In genomic region chr20:63434599-63435378, GRCh38 we compare ENCODE assay signal across 8 cellular contexts. TPM values are rescaled to one million over a fixed set of nuclear protein-coding genes. Genes with fewer than 3 reads are reported as not detected.
DNase-seq lines count a peak whose midpoint lies in the region; ATAC-seq and TF ChIP-seq lines count a peak whose summit lies in the region.

No MANE protein-coding gene starts in this region.

- no peaks in the 10 kb centered on the region for H3K36me3 ChIP-seq in BE2C
- H3K36me3 ChIP-seq in endodermal cell (ENCODE audit: control insufficient read depth, insufficient read depth, low read length) = no peaks in the 10 kb centered on the region
- H3K36me3 ChIP-seq in mucosa of descending colon (ENCODE audit: low read depth) = no peaks in the 10 kb centered on the region

- no peak overlapping the region for H2BK15ac ChIP-seq in H9 (ENCODE audit: low read depth, low read length)

- no peak overlapping the region for H3K56ac ChIP-seq in H9 (ENCODE audit: insufficient read length, low read depth, low read length)

- H2BK5ac ChIP-seq in H9 (ENCODE audit: insufficient read length, low read length) = no peak overlapping the region

- H3K4me3 Mint-ChIP-seq in H9 (peak overlapping the region in 1 of 2 experiments; percentile 24; a peak in 1 of 5 replicates), endodermal cell (no peak overlapping the region)

- TF ChIP-seq CTCF in BE2C (IDR thresholded peaks at IDR 0.05; ENCODE audit: low read depth, low read length) (peak; percentile 91), H9 (conservative IDR thresholded peaks at IDR 0.05) (peak; percentile 97), endodermal cell (conservative IDR thresholded peaks at IDR 0.05) (peak; percentile 95), mucosa of descending colon (IDR thresholded peaks at IDR 0.05) (peak; percentile 59)

- H3K27me3 ChIP-seq in BE2C (no peaks in the 10 kb centered on the region), H9 (ENCODE audit: insufficient read depth, low read length) (no peaks in the 10 kb centered on the region), endodermal cell (ENCODE audit: control insufficient read depth, insufficient read depth, low read length, poor library complexity, severe bottlenecking) (no peaks in the 10 kb centered on the region)

- H3K9me3 Mint-ChIP-seq in H9 (no peaks in the 10 kb centered on the region; a peak in 1 of 5 replicates), endodermal cell (peaks cover 3% of the 10 kb centered on the region)

- no peak overlapping the region for H2BK12ac ChIP-seq in H9 (ENCODE audit: insufficient read length, low read depth, low read length)

- H4K91ac ChIP-seq in H9 (ENCODE audit: insufficient read length, low read depth, low read length) = peak overlapping the region; percentile 64

- H3K4me3 ChIP-seq in BE2C (ENCODE audit: low read depth, low read length) (no peak overlapping the region), endodermal cell (ENCODE audit: low read length) (no peak overlapping the region), mucosa of descending colon (no peak overlapping the region)

- no peak overlapping the region for H3T11ph ChIP-seq in H9 (ENCODE audit: low read length)

- H3K4me2 ChIP-seq in H9 (ENCODE audit: insufficient read depth, insufficient read length, low read length) = no peak overlapping the region

- H4K8ac ChIP-seq in H9 (replicated peaks; ENCODE audit: insufficient read length, low read depth, low read length) = no peak overlapping the region

- ATAC-seq in mucosa of descending colon (peak; percentile 74), HG03571 (IDR thresholded peaks at IDR 0.05; ENCODE audit: unreplicated experiment) (no peak)

- H2AFZ ChIP-seq in H9 (ENCODE audit: low read length) = no peak overlapping the region

- no peaks in the 10 kb centered on the region for H4K20me1 ChIP-seq in H9 (ENCODE audit: control insufficient read depth, insufficient read depth, insufficient read length)

- H3K27me3 Mint-ChIP-seq in H9 (ENCODE audit: low read depth) (no peaks in the 10 kb centered on the region), endodermal cell (ENCODE audit: insufficient read depth) (no peaks in the 10 kb centered on the region)

- peak overlapping the region; percentile 77 for H3K18ac ChIP-seq in H9 (ENCODE audit: insufficient read length, low read depth, low read length)

- H3K9me3 ChIP-seq in BE2C = no peaks in the 10 kb centered on the region
- no peaks in the 10 kb centered on the region for H3K9me3 ChIP-seq in H9 (ENCODE audit: control insufficient read depth, low read depth, low read length)
- no peaks in the 10 kb centered on the region for H3K9me3 ChIP-seq in endodermal cell (ENCODE audit: control insufficient read depth, low read length)
- H3K9me3 ChIP-seq in mucosa of descending colon = no peaks in the 10 kb centered on the region

- H3K9ac ChIP-seq in H9 (ENCODE audit: extremely low read depth, insufficient read length, low read length) (no peak overlapping the region), endodermal cell (ENCODE audit: extremely low read depth, low read length, poor library complexity, severe bottlenecking) (no peak overlapping the region)

- H3K27ac Mint-ChIP-seq in H9 (peak overlapping the region; percentile 81 to 97 (median 95); a peak in 6 of 7 replicates), endodermal cell (peak overlapping the region; percentile 68)

- no peaks in the 10 kb centered on the region for H3K4me1 ChIP-seq in BE2C
- no peaks in the 10 kb centered on the region; the same call in 1 of the 2 replicates for H3K4me1 ChIP-seq in H9 (ENCODE audit: insufficient read depth, low read length)
- no peaks in the 10 kb centered on the region for H3K4me1 ChIP-seq in endodermal cell (ENCODE audit: control insufficient read depth, insufficient read depth, low read length)
- H3K4me1 ChIP-seq in mucosa of descending colon (ENCODE audit: low read depth) = no peaks in the 10 kb centered on the region

- H3K36me3 Mint-ChIP-seq in H9 (ENCODE audit: insufficient read depth in 1 of 3, low read depth in 3 of 3) (peaks cover 3 to 19% (median 17%) of the 10 kb centered on the region in 3 experiments), endodermal cell (ENCODE audit: low read depth) (peaks cover 6% of the 10 kb centered on the region)

- H3K23me2 ChIP-seq in H9 (ENCODE audit: insufficient read length, low read depth, low read length, poor library complexity, severe bottlenecking) = no peaks in the 10 kb centered on the region

- H3K4ac ChIP-seq in H9 (ENCODE audit: low read depth, low read length) = no peak overlapping the region; the same call in 1 of the 2 replicates

- H3K14ac ChIP-seq in H9 (ENCODE audit: insufficient read depth, low read length) = 0 out of 2 replicates have a peak overlapping the region, but pooled peaks have one; percentile 1

- H3K4me1 Mint-ChIP-seq in H9 (peaks cover 16 to 28% of the 10 kb centered on the region in 2 experiments), endodermal cell (no peaks in the 10 kb centered on the region)

- no CpG with 5 or more reads among the region's 33 CpGs for WGBS in H9 (ENCODE audit: extremely low coverage, insufficient read length, low lambda C conversion rate)
- WGBS in endodermal cell (ENCODE audit: insufficient coverage in 1 of 2, insufficient read length in 1 of 2), 2 experiments = 65 to 72% methylated on average over 30 to 33 of the region's 33 CpGs

- intact Hi-C loops in mucosa of descending colon (cut with DNase I, micrococcal nuclease) = no loop called here

- no peak overlapping the region for H4K5ac ChIP-seq in H9 (ENCODE audit: insufficient read length, low read depth, low read length)

- peak; percentile 76 for DNase-seq in BE2C
- DNase-seq in H9 = peak; percentile 94
- DNase-seq in NOMO-1 treated with DMSO at 0.1 percent for 48 hours (lab: John Stamatoyannopoulos, UW; ENCODE audit: unreplicated experiment) = peak; percentile 74
- DNase-seq in activated CD8-positive, alpha-beta memory T cell treated with anti-CD3 and anti-CD28 coated beads for 4 hours (ENCODE audit: low read depth in 2 of 2) = peak; percentile 47 to 52
- peak; percentile 97 for DNase-seq in endodermal cell
- peak in 2 of 3 donors; percentile 56 to 57 for DNase-seq in mucosa of descending colon
- peak; percentile 59 to 65 for DNase-seq in stimulated activated CD8-positive, alpha-beta memory T cell treated with anti-CD3 and anti-CD28 coated beads, Interleukin-7, amount 100 ng/mL, for 4 hours (ENCODE audit: low read depth in 2 of 2)

- no peaks in the 10 kb centered on the region for H3K79me2 ChIP-seq in H9 (ENCODE audit: insufficient read depth, low read length)

- no peak overlapping the region for H3K23ac ChIP-seq in H9 (ENCODE audit: insufficient read length, low read depth, low read length)

- H2BK20ac ChIP-seq in H9 (ENCODE audit: low read depth, low read length, poor library complexity, severe bottlenecking) = no peak overlapping the region

- no peak overlapping the region for H2BK120ac ChIP-seq in H9 (ENCODE audit: low read depth, low read length, poor library complexity, severe bottlenecking)

- H3K79me1 ChIP-seq in H9 (ENCODE audit: insufficient read depth, low read depth, low read length, poor library complexity, severe bottlenecking) = no peaks in the 10 kb centered on the region

- no peak overlapping the region for H3K27ac ChIP-seq in H9 (ENCODE audit: insufficient read length, low read depth, low read length)
- no peak overlapping the region for H3K27ac ChIP-seq in endodermal cell (ENCODE audit: low read depth, low read length)

- H2AK5ac ChIP-seq in H9 (ENCODE audit: insufficient read length, low read length) = peak overlapping the region; percentile 2

RNA-seq across cellular contexts. Expression of gene KCNQ2, which starts 37.7 kb away (rescaled TPM):
- 60.1 TPM for polyA plus RNA-seq in BE2C (2012; ENCODE audit: insufficient read depth, insufficient read length, low read depth)
- total RNA-seq in H9 (2021) (69.2 and 71.5 TPM in 2 replicates), endodermal cell (10 to 100 TPM; 36.4 to 62.8 TPM), mucosa of descending colon (1 to 10 TPM in 1 of 3 donors, not detected in 2; 1.4 TPM)
- 111 TPM for polyA plus RNA-seq in endodermal cell (2013, experiment 1 of 2)
- 96.8 TPM for polyA plus RNA-seq in endodermal cell (2013, experiment 2 of 2)

Comparison
In these comparisons a context has a peak if more than half of its experiments do, and no peak if none do; other contexts are left out.
1. RNA of gene KCNQ2, which starts 37.7 kb away (total RNA-seq): 69.2 to 71.5 TPM in H9 and 36.4 to 62.8 TPM in endodermal cell; 1.4 TPM in mucosa of descending colon; every median in the first group is over 10 times any median in the second.
2. Peak in every context shown above with its lines, with median percentiles within 50 percentile points of each other: DNase-seq and CTCF ChIP-seq.